Comparison of ENCODE assay signal across 8 cellular contexts in the genomic region with DNA sequence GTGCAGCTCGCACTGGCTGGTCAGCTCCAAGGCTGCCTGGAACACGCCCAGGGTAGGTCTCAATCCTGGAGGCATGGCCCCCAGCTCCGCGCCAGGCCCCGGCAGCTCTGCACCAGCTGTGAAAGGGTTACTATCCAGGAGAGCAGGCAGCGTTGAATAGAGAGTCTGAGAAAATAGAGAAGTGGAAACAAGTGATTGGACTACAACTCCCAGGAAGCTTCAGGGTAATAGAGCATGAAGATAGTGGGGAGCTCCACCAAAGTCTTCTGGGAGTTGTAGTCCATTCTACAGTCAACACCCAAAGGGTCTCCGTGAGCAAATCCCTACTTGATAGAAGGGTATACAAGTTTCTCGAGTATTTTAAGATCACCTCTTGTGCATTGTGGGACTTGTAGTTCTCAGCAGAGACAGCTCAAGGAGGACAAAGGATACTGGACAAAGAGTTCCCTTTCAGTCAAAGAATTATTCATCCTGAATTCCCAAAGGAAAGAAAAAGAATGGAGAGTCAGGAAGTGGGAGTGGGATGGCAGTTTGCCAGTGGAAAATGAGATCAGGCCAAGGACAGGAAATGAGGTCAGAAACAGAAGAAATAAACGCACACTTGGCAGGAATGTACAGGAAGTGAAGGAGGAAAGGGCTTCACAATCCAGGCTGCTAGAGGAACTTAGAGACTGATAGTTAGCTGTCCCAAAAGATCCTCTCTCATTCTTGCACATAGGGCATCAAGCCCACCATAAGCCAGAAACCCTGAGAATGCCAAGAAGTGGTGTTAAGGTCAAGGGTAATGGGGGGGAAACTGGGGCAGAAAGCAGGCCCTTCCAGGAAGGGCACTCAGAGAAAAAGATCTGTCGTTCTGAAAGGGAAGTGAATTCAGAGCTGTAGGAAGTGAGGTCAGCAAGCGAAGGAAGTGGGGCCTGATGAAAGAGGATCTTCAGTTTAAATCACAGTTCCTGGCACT. TPM values are rescaled to one million over a fixed set of nuclear protein-coding genes. Genes with fewer than 3 reads are reported as not detected.
DNase-seq lines count a peak whose midpoint lies in the region; ATAC-seq and TF ChIP-seq lines count a peak whose summit lies in the region.

No MANE protein-coding gene starts in this region.

- peak in 1 of 2 donors; percentile 15 for TF ChIP-seq RAD21 in liver (IDR thresholded peaks at IDR 0.05)

- no peak overlapping the region for H3K4me3 ChIP-seq in KMS-11 (IDR thresholded peaks at IDR 0.05; ENCODE audit: insufficient read depth, low read depth, low read length)
- peak overlapping the region; percentile 36 for H3K4me3 ChIP-seq in SJCRH30
- no peak overlapping the region for H3K4me3 ChIP-seq in liver (ENCODE audit: low read depth in 1 of 3, low read length in 3 of 3)
- H3K4me3 ChIP-seq in suprapubic skin: no peak overlapping the region

- H3K9me3 ChIP-seq in SJCRH30 (replicated peaks): no peaks in the 10 kb centered on the region
- no peaks in the 10 kb centered on the region for H3K9me3 ChIP-seq in liver (ENCODE audit: control insufficient read depth in 4 of 4, low read length in 3 of 4)
- H3K9me3 ChIP-seq in suprapubic skin: no peaks in the 10 kb centered on the region

- peak; percentile 91 for DNase-seq in DMS153 (lab: John Stamatoyannopoulos, UW)
- DNase-seq in SJCRH30: peak; percentile 91 to 97
- no peak for DNase-seq in suprapubic skin (ENCODE audit: low spot score in 2 of 2)

- peak overlapping the region; percentile 25; the same call in 1 of the 2 replicates for H2AFZ ChIP-seq in KMS-11 (ENCODE audit: low read depth)

- H3K36me3 ChIP-seq in KMS-11 (ENCODE audit: insufficient read depth): no peaks in the 10 kb centered on the region
- no peaks in the 10 kb centered on the region for H3K36me3 ChIP-seq in SJCRH30
- no peaks in the 10 kb centered on the region for H3K36me3 ChIP-seq in liver (ENCODE audit: control insufficient read depth in 4 of 4, insufficient read depth in 3 of 4, low read depth in 1 of 4, low read length in 3 of 4)
- no peaks in the 10 kb centered on the region for H3K36me3 ChIP-seq in suprapubic skin

- no peak for TF ChIP-seq POLR2A in suprapubic skin (IDR thresholded peaks at IDR 0.05)

- no peaks in the 10 kb centered on the region for H4K20me1 ChIP-seq in KMS-11 (ENCODE audit: insufficient read depth)

- H3K4me1 ChIP-seq in KMS-11 (ENCODE audit: low read depth, poor library complexity, severe bottlenecking) (peaks cover 6% of the 10 kb centered on the region), SJCRH30 (peaks cover 6% of the 10 kb centered on the region), liver (ENCODE audit: control insufficient read depth in 4 of 4, insufficient read depth in 4 of 4, low read length in 3 of 4) (peaks cover 0 to 10% (median 4%) of the 10 kb centered on the region in 4 donors), suprapubic skin (peaks cover 20% of the 10 kb centered on the region)

- H3K27me3 ChIP-seq in KMS-11 (ENCODE audit: insufficient read depth, low read depth) (peaks cover 19% of the 10 kb centered on the region), SJCRH30 (no peaks in the 10 kb centered on the region), liver (ENCODE audit: control insufficient read depth in 4 of 4, insufficient read depth in 4 of 4, low read length in 3 of 4) (no peaks in the 10 kb centered on the region), suprapubic skin (no peaks in the 10 kb centered on the region)

- WGBS in liver: 57% methylated on average over 11 of the region's 11 CpGs
- WGBS in suprapubic skin: 53% methylated on average over 11 of the region's 11 CpGs

- ATAC-seq in HG02840 (IDR thresholded peaks at IDR 0.05; ENCODE audit: low FRiP score, unreplicated experiment): no peak
- no peak for ATAC-seq in GM19455 (IDR thresholded peaks at IDR 0.05; ENCODE audit: unreplicated experiment)

- H3K4me2 ChIP-seq in KMS-11: no peak overlapping the region

- TF ChIP-seq CTCF in KMS-11 (conservative IDR thresholded peaks at IDR 0.05; ENCODE audit: low read depth, low read length) (no peak), liver (IDR thresholded peaks at IDR 0.05; ENCODE audit: low read depth, low read length, missing input control) (no peak), suprapubic skin (IDR thresholded peaks at IDR 0.05) (no peak)

- TF ChIP-seq EP300 in suprapubic skin (IDR thresholded peaks at IDR 0.05): no peak

- no peak overlapping the region for H3K27ac ChIP-seq in KMS-11
- peak overlapping the region; percentile 72 for H3K27ac ChIP-seq in SJCRH30
- H3K27ac ChIP-seq in cingulate gyrus (ENCODE audit: low read depth, low read length): peak overlapping the region; percentile 87
- peak overlapping the region; percentile 69 to 77 for H3K27ac ChIP-seq in liver (ENCODE audit: low read depth in 1 of 2, low read length in 2 of 2)
- H3K27ac ChIP-seq in suprapubic skin: peak overlapping the region; percentile 75

- H3K79me2 ChIP-seq in KMS-11 (ENCODE audit: insufficient read depth, low read depth): no peaks in the 10 kb centered on the region

- H3K9ac ChIP-seq in KMS-11: no peak overlapping the region
- H3K9ac ChIP-seq in liver (ENCODE audit: low read depth in 1 of 2, low read length in 2 of 2): peak overlapping the region in 1 of 2 donors; percentile 36

TF ChIP-seq in liver, 16 proteins besides CTCF, POLR2A, EP300 and RAD21:
- TF ChIP-seq RXRA (IDR thresholded peaks at IDR 0.05) (peak; percentile 22 to 37), GABPA (IDR thresholded peaks at IDR 0.05 in 1 of 2, conservative IDR thresholded peaks at IDR 0.05 in 1 of 2) (peak; percentile 63 to 84), HNF4G (IDR thresholded peaks at IDR 0.05) (no peak), HNF4A (conservative IDR thresholded peaks at IDR 0.05) (no peak), NR2F2 (IDR thresholded peaks at IDR 0.05) (peak; percentile 97), SP1 (IDR thresholded peaks at IDR 0.05) (peak; percentile 50), FOXA2 (IDR thresholded peaks at IDR 0.05) (no peak), YY1 (IDR thresholded peaks at IDR 0.05) (peak; percentile 12), FOXA1 (IDR thresholded peaks at IDR 0.05) (no peak), JUND (IDR thresholded peaks at IDR 0.05) (peak; percentile 7 to 46), EGR1 (IDR thresholded peaks at IDR 0.05; ENCODE audit: low read depth in 2 of 2) (peak in 1 of 2 donors; percentile 36)
- TF ChIP-seq, protein P1, sequence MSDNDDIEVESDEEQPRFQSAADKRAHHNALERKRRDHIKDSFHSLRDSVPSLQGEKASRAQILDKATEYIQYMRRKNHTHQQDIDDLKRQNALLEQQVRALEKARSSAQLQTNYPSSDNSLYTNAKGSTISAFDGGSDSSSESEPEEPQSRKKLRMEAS (IDR thresholded peaks at IDR 0.05): peak; percentile 53
- TF ChIP-seq, protein P2, sequence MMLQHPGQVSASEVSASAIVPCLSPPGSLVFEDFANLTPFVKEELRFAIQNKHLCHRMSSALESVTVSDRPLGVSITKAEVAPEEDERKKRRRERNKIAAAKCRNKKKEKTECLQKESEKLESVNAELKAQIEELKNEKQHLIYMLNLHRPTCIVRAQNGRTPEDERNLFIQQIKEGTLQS (IDR thresholded peaks at IDR 0.05): no peak
- TF ChIP-seq, protein P3, sequence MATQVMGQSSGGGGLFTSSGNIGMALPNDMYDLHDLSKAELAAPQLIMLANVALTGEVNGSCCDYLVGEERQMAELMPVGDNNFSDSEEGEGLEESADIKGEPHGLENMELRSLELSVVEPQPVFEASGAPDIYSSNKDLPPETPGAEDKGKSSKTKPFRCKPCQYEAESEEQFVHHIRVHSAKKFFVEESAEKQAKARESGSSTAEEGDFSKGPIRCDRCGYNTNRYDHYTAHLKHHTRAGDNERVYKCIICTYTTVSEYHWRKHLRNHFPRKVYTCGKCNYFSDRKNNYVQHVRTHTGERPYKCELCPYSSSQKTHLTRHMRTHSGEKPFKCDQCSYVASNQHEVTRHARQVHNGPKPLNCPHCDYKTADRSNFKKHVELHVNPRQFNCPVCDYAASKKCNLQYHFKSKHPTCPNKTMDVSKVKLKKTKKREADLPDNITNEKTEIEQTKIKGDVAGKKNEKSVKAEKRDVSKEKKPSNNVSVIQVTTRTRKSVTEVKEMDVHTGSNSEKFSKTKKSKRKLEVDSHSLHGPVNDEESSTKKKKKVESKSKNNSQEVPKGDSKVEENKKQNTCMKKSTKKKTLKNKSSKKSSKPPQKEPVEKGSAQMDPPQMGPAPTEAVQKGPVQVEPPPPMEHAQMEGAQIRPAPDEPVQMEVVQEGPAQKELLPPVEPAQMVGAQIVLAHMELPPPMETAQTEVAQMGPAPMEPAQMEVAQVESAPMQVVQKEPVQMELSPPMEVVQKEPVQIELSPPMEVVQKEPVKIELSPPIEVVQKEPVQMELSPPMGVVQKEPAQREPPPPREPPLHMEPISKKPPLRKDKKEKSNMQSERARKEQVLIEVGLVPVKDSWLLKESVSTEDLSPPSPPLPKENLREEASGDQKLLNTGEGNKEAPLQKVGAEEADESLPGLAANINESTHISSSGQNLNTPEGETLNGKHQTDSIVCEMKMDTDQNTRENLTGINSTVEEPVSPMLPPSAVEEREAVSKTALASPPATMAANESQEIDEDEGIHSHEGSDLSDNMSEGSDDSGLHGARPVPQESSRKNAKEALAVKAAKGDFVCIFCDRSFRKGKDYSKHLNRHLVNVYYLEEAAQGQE (IDR thresholded peaks at IDR 0.05): peak; percentile 32

RNA-seq across cellular contexts. Expression of a gene that starts 5.5 kb away (rescaled TPM):
- total RNA-seq in SJCRH30 (2014; rRNA removed; shearing (Covaris generic)): 19.5 and 24.5 TPM in 2 replicates
- total RNA-seq in liver (under 1 TPM; 0.08 to 0.09 TPM), suprapubic skin (1 to 10 TPM in 3 of 4 donors, under 1 TPM in 1; 0.57 to 1.6 (median 1.5) TPM)
- under 1 TPM; 0.07 to 0.31 TPM for polyA plus RNA-seq in liver

RNA-seq across cellular contexts. Expression of a gene that starts 15.3 kb away (rescaled TPM):
- total RNA-seq in SJCRH30 (2014; rRNA removed; shearing (Covaris generic)): 0.99 and 1.5 TPM in 2 replicates
- total RNA-seq in liver: 1 to 10 TPM; 4.8 to 5.4 TPM
- 1 to 10 TPM; 1.8 to 4.3 TPM for polyA plus RNA-seq in liver
- total RNA-seq in suprapubic skin: 10 to 100 TPM in 1 of 4 donors, 1 to 10 TPM in 3; 5.1 to 16.1 (median 6.5) TPM

RNA-seq across cellular contexts. Expression of a gene that starts 21.6 kb away (rescaled TPM):
- total RNA-seq in SJCRH30 (2014; rRNA removed; shearing (Covaris generic)): not detected in 2 replicates
- under 1 TPM; 0.33 to 0.47 TPM for total RNA-seq in liver
- not detected for polyA plus RNA-seq in liver
- total RNA-seq in suprapubic skin: under 1 TPM in 2 of 4 donors, not detected in 2; 0.40 to 0.45 TPM

RNA-seq across cellular contexts. Expression of a gene that starts 27.4 kb away (rescaled TPM):
- total RNA-seq in SJCRH30 (2014; rRNA removed; shearing (Covaris generic)): not detected in 2 replicates
- total RNA-seq in liver (1 to 10 TPM; 1.3 to 6.8 TPM), suprapubic skin (1 to 10 TPM; 1.2 to 3.9 (median 2.6) TPM)
- polyA plus RNA-seq in liver: under 1 TPM; 0.48 to 0.72 TPM

RNA-seq across cellular contexts. Expression of a gene that starts 29.3 kb away (rescaled TPM):
- total RNA-seq in SJCRH30 (2014; rRNA removed; shearing (Covaris generic)): 0.08 and 0.30 TPM in 2 replicates
- under 1 TPM in 1 of 2 donors, not detected in 1; 0.05 TPM for total RNA-seq in liver
- polyA plus RNA-seq in liver: under 1 TPM; 0.02 to 0.38 TPM
- 10 to 100 TPM in 1 of 4 donors, 1 to 10 TPM in 3; 2.1 to 17.4 (median 4.9) TPM for total RNA-seq in suprapubic skin

Comparison
In these comparisons a context has a peak if more than half of its experiments do, and no peak if none do; other contexts are left out.
1. DNase-seq: peak in DMS153 (single experiment) and SJCRH30 (2 of 2); none in suprapubic skin (0 of 2).